In genomic region chr13:24734951-24735350, GRCh38 we compare ENCODE assay signal across 2 cellular contexts.
TF ChIP-seq lines count a peak whose summit lies in the region.

No MANE protein-coding gene starts in this region.

TF ChIP-seq in GM23338, 12 proteins besides CTCF, POLR2A, EP300 and RAD21:
- TF ChIP-seq STAT1 (IDR thresholded peaks at IDR 0.05; ENCODE audit: unreplicated experiment) = no peak
- TF ChIP-seq EZH2phosphoT487 (IDR thresholded peaks at IDR 0.05; ENCODE audit: unreplicated experiment) = no peak
- TF ChIP-seq JUNB (IDR thresholded peaks at IDR 0.05; ENCODE audit: unreplicated experiment) = no peak
- no peak for TF ChIP-seq REST (IDR thresholded peaks at IDR 0.05; ENCODE audit: unreplicated experiment)
- TF ChIP-seq CREB1 (CRISPR knock-in tag; IDR thresholded peaks at IDR 0.05; ENCODE audit: low read depth) = no peak
- no peak for TF ChIP-seq ZNF331 (CRISPR knock-in tag; IDR thresholded peaks at IDR 0.05; ENCODE audit: low read depth)
- TF ChIP-seq NANOG (IDR thresholded peaks at IDR 0.05; ENCODE audit: borderline replicate concordance) = no peak

TF ChIP-seq in GM12878, 131 proteins besides CTCF, POLR2A, EP300 and RAD21:
- TF ChIP-seq SPI1 (IDR thresholded peaks at IDR 0.05; ENCODE audit: borderline replicate concordance, insufficient read depth, low read depth, low read length) = peak; percentile 36; the same call in 1 of the 2 replicates
- no peak for TF ChIP-seq KDM1A (IDR thresholded peaks at IDR 0.05; ENCODE audit: borderline replicate concordance)
- TF ChIP-seq JUNB (IDR thresholded peaks at IDR 0.05) = peak; percentile 53
- TF ChIP-seq ZBTB33 (IDR thresholded peaks at IDR 0.05) = no peak
- TF ChIP-seq ZNF687 (IDR thresholded peaks at IDR 0.05) = no peak
- TF ChIP-seq IRF4 (IDR thresholded peaks at IDR 0.05; ENCODE audit: low read depth, low read length) = no peak
- TF ChIP-seq RAD51 (IDR thresholded peaks at IDR 0.05) = no peak
- TF ChIP-seq BHLHE40 (IDR thresholded peaks at IDR 0.05; ENCODE audit: borderline replicate concordance in 1 of 2, low read depth in 2 of 2, low read length in 1 of 2) = peak in 1 of 2 experiments; percentile 53; a peak in 1 of 4 replicates
- no peak for TF ChIP-seq GABPA (IDR thresholded peaks at IDR 0.05; ENCODE audit: low read depth)
